In genomic region chr11:73625690-73626318, GRCh38 we compare ENCODE assay signal across 8 cellular contexts. TPM values are rescaled to one million over a fixed set of nuclear protein-coding genes. Genes with fewer than 3 reads are reported as not detected.
DNase-seq lines count a peak whose midpoint lies in the region; ATAC-seq, FAIRE-seq and TF ChIP-seq lines count a peak whose summit lies in the region.

No MANE protein-coding gene starts in this region.

- H3K27ac ChIP-seq in A549: peak overlapping the region; percentile 36 to 66; a peak in 5 of 6 replicates
- no peak overlapping the region for H3K27ac ChIP-seq in breast epithelium

- no peak for FAIRE-seq in A549 (lab: Jason Lieb, UNC)

- peak overlapping the region; percentile 81 for H3K4me2 ChIP-seq in A549

- H3K27me3 ChIP-seq in breast epithelium: no peaks in the 10 kb centered on the region

- TF ChIP-seq CTCF in A549 (IDR thresholded peaks at IDR 0.05): peak; percentile 83
- peak; percentile 80 for TF ChIP-seq CTCF in WI38 (IDR thresholded peaks at IDR 0.05; ENCODE audit: low read depth, low read length)
- TF ChIP-seq CTCF in breast epithelium (IDR thresholded peaks at IDR 0.05): peak; percentile 80 to 91 (median 84)

- H3K9me3 ChIP-seq in A549 (no peaks in the 10 kb centered on the region), breast epithelium (no peaks in the 10 kb centered on the region)

- ATAC-seq in A549 (peak; percentile 95 to 96), GM21786 (IDR thresholded peaks at IDR 0.05; ENCODE audit: unreplicated experiment) (no peak)

- 11% methylated on average over 20 of the region's 20 CpGs for WGBS in A549 (ENCODE audit: missing lambda C conversion rate)

- H3K4me1 ChIP-seq in A549: no peaks in the 10 kb centered on the region
- H3K4me1 ChIP-seq in breast epithelium: no peaks in the 10 kb centered on the region

- H3K36me3 ChIP-seq in breast epithelium: no peaks in the 10 kb centered on the region

- intact Hi-C loops in breast epithelium (cut with DNase I; ENCODE audit: low total_unique reads): no loop called here

- POLR2A ChIA-PET in A549 (lab: Yijun Ruan, JAX): interaction anchor here (0.6 to 1.1 kb wide), 4 partner anchors 28 to 113 kb away, joined by 3 to 7 read pairs (median 4); partner anchors contain the start of gene FAM168A

- no peak for TF ChIP-seq POLR2A in A549 (IDR thresholded peaks at IDR 0.05; ENCODE audit: low read length)
- TF ChIP-seq POLR2A in breast epithelium (IDR thresholded peaks at IDR 0.05): no peak

- no peak for TF ChIP-seq EP300 in A549 (IDR thresholded peaks at IDR 0.05)

- H3K4me3 ChIP-seq in A549: peak overlapping the region; percentile 32
- H3K4me3 ChIP-seq in WI38 (ENCODE audit: low read depth, low read length): no peak overlapping the region
- H3K4me3 ChIP-seq in breast epithelium: peak overlapping the region in 1 of 3 donors; percentile 46

- TF ChIP-seq RAD21 in A549 (conservative IDR thresholded peaks at IDR 0.05 in 1 of 2, IDR thresholded peaks at IDR 0.05 in 1 of 2): peak; percentile 77 to 86

- CTCF ChIA-PET in A549 (lab: Yijun Ruan, JAX): interaction anchor here (0.5 to 5.1 kb wide), 66 partner anchors 10 to 951 kb away, joined by 3 to 167 read pairs (median 4); partner anchors contain the start of genes FAM168A, PLEKHB1 and RAB6A

- DNase-seq in A549 (ENCODE audit: low read depth in 1 of 2, low spot score in 1 of 2): peak; percentile 74 to 97
- DNase-seq in GM19240 (ENCODE audit: insufficient read length, low spot score): peak; percentile 69
- peak; percentile 74 for DNase-seq in NCI-H2227 treated with DMSO at 0.1 percent for 48 hours (lab: John Stamatoyannopoulos, UW)
- peak; percentile 56 to 77 for DNase-seq in breast epithelium (ENCODE audit: low spot score in 2 of 2)
- peak; percentile 89 for DNase-seq in inferior parietal cortex (ENCODE audit: extremely low spot score)
- DNase-seq in stimulated activated CD4-positive, alpha-beta T cell treated with anti-CD3 and anti-CD28 coated beads, Interleukin-15, amount 100 ng/mL, for 24 hours: peak; percentile 76

TF ChIP-seq in A549, 52 proteins besides CTCF, POLR2A, EP300 and RAD21:
- TF ChIP-seq SMC3 (IDR thresholded peaks at IDR 0.05) (peak; percentile 87), HOXB13 (CRISPR knock-in tag; IDR thresholded peaks at IDR 0.05; ENCODE audit: low read depth) (no peak)

RNA-seq across cellular contexts. Expression of gene PLEKHB1, which starts 20.6 kb away (rescaled TPM):
- polyA plus RNA-seq in A549 (2011; rRNA removed): 0.85 and 0.97 TPM in 2 replicates
- 0.39 and 0.53 TPM in 2 replicates for polyA plus RNA-seq in A549 (2012; cell fraction: cytosol; rRNA removed)
- polyA plus RNA-seq in A549 (2012; cell fraction: nucleus; rRNA removed): 0.40 and 0.60 TPM in 2 replicates
- 0.76 to 1.2 TPM (median 1.1 TPM) in 3 replicates for polyA plus RNA-seq in A549 (2017; fragmentation: RNase III; extraction: RNeasy Plus Mini Kit Qiagen cat#74134 plus additional on column Dnase treatment)
- 0.87 and 1.8 TPM in 2 replicates for polyA minus RNA-seq in A549 (2011; rRNA and poly(A)+ RNA removed)
- total RNA-seq in breast epithelium: 10 to 100 TPM in 2 of 3 donors, under 1 TPM in 1; 0.80 to 49.6 (median 17.0) TPM

RNA-seq across cellular contexts. Expression of gene FAM168A, which starts 27.9 kb away (rescaled TPM):
- 15.3 and 21.7 TPM in 2 replicates for polyA plus RNA-seq in A549 (2011; rRNA removed)
- 10.2 and 15.8 TPM in 2 replicates for polyA plus RNA-seq in A549 (2012; cell fraction: cytosol; rRNA removed)
- 23.2 and 26.9 TPM in 2 replicates for polyA plus RNA-seq in A549 (2012; cell fraction: nucleus; rRNA removed)
- 18.4 to 21.4 TPM (median 19.2 TPM) in 3 replicates for polyA plus RNA-seq in A549 (2017; fragmentation: RNase III; extraction: RNeasy Plus Mini Kit Qiagen cat#74134 plus additional on column Dnase treatment)
- 38.2 and 41.1 TPM in 2 replicates for polyA minus RNA-seq in A549 (2011; rRNA and poly(A)+ RNA removed)
- 10 to 100 TPM; 26.5 to 41.9 (median 28.8) TPM for total RNA-seq in breast epithelium

Comparison
In these comparisons a context has a peak if more than half of its experiments do, and no peak if none do; other contexts are left out.
1. H3K27ac ChIP-seq: peak in A549 (2 of 2); none in breast epithelium (0 of 2).
2. Peak in every context shown above with its lines, with median percentiles within 50 percentile points of each other: DNase-seq and CTCF ChIP-seq.